ENCODE assay signal across 11 cellular contexts in genomic region chr1:26831546-26832248, GRCh38. TPM values are rescaled to one million over a fixed set of nuclear protein-coding genes. Genes with fewer than 3 reads are reported as not detected.
DNase-seq lines count a peak whose midpoint lies in the region; ATAC-seq and TF ChIP-seq lines count a peak whose summit lies in the region.
"Had no signal": no experiment of that assay in that cellular context is flagged by ENCODE, and none has a peak within 500 bp of the region (broad histone marks: within the 10 kb centered on the region; RNA-seq: fewer than 3 reads in every experiment).

No MANE protein-coding gene starts in this region.

- no peaks in the 10 kb centered on the region for H3K9me3 Mint-ChIP-seq in activated naive CD8-positive, alpha-beta T cell treated with anti-CD3 and anti-CD28 coated beads for 36 hours

- no peak overlapping the region for H4K8ac ChIP-seq in mesenchymal stem cell (ENCODE audit: low read length)

- no peak overlapping the region for H2BK120ac ChIP-seq in mesenchymal stem cell (ENCODE audit: low read depth, low read length)

- H2BK5ac ChIP-seq in mesenchymal stem cell (ENCODE audit: low read depth, low read length, poor library complexity, severe bottlenecking): no peak overlapping the region

- H2AFZ ChIP-seq in mesenchymal stem cell (ENCODE audit: low read depth, low read length): no peak overlapping the region

- peaks cover 67% of the 10 kb centered on the region for H3K4me1 ChIP-seq in BLaER1
- peaks cover 27% of the 10 kb centered on the region for H3K4me1 ChIP-seq in mesenchymal stem cell (ENCODE audit: control insufficient read depth, insufficient read depth, low read depth, low read length)
- peaks cover 31 to 34% of the 10 kb centered on the region in 2 donors for H3K4me1 ChIP-seq in thyroid gland

- no peak overlapping the region for H2AK5ac ChIP-seq in mesenchymal stem cell (ENCODE audit: low read length, severe bottlenecking)

- no peak for TF ChIP-seq POLR2A in thyroid gland (IDR thresholded peaks at IDR 0.05)

- peaks cover 71% of the 10 kb centered on the region for H3K36me3 ChIP-seq in BLaER1
- H3K36me3 ChIP-seq in mesenchymal stem cell (ENCODE audit: control insufficient read depth in 1 of 2, insufficient read depth in 2 of 2, low read depth in 1 of 2, low read length in 2 of 2): peaks cover 42 to 48% of the 10 kb centered on the region in 2 experiments
- peaks cover 33 to 36% of the 10 kb centered on the region in 2 donors for H3K36me3 ChIP-seq in thyroid gland

- H3K4me3 ChIP-seq in BLaER1 (no peak overlapping the region), mesenchymal stem cell (ENCODE audit: insufficient read depth in 1 of 2, low read depth in 1 of 2, low read length in 2 of 2) (no peak overlapping the region), thyroid gland (replicated peaks in 1 of 3) (no peak overlapping the region)
- H3K4me3 ChIP-seq: lung had no signal

- peaks cover 72% of the 10 kb centered on the region for H3K4me1 Mint-ChIP-seq in activated naive CD8-positive, alpha-beta T cell treated with anti-CD3 and anti-CD28 coated beads for 36 hours

- ATAC-seq in HG03159 (IDR thresholded peaks at IDR 0.05; ENCODE audit: unreplicated experiment): no peak
- no peak for ATAC-seq in HG03354 (IDR thresholded peaks at IDR 0.05; ENCODE audit: poor library complexity, severe bottlenecking, unreplicated experiment)
- ATAC-seq: sciatic nerve had no signal

- peak overlapping the region in 1 of 2 experiments; percentile 24 for H3K4ac ChIP-seq in mesenchymal stem cell (ENCODE audit: low read depth in 1 of 2, low read length in 2 of 2)

- H2BK15ac ChIP-seq in mesenchymal stem cell (ENCODE audit: low read depth, poor library complexity, severe bottlenecking): no peak overlapping the region

- peaks cover 58% of the 10 kb centered on the region for H3K36me3 Mint-ChIP-seq in activated naive CD8-positive, alpha-beta T cell treated with anti-CD3 and anti-CD28 coated beads for 36 hours

- H3K14ac ChIP-seq in mesenchymal stem cell (ENCODE audit: low read length in 2 of 2): peak overlapping the region in 1 of 2 experiments; percentile 18

- peaks cover 37% of the 10 kb centered on the region for H3K79me1 ChIP-seq in mesenchymal stem cell (replicated peaks; ENCODE audit: low read length, poor library complexity, severe bottlenecking)

- H3K27me3 Mint-ChIP-seq in activated naive CD8-positive, alpha-beta T cell treated with anti-CD3 and anti-CD28 coated beads for 36 hours: no peaks in the 10 kb centered on the region

- H3K18ac ChIP-seq in mesenchymal stem cell (ENCODE audit: low read depth in 1 of 2, low read length in 2 of 2): peak overlapping the region; percentile 37 to 42

- peak overlapping the region in 1 of 2 experiments; percentile 10 for H2BK12ac ChIP-seq in mesenchymal stem cell (ENCODE audit: low read length in 2 of 2)

- WGBS in mesenchymal stem cell: 47% methylated on average over 3 of the region's 3 CpGs
- 71% methylated on average over 3 of the region's 3 CpGs for WGBS in thyroid gland, 2 donors

- H3K23ac ChIP-seq in mesenchymal stem cell (ENCODE audit: low read length in 2 of 2): no peak overlapping the region

- peak overlapping the region; percentile 98 for H3K27ac Mint-ChIP-seq in activated naive CD8-positive, alpha-beta T cell treated with anti-CD3 and anti-CD28 coated beads for 36 hours

- H3K4me3 Mint-ChIP-seq in activated naive CD8-positive, alpha-beta T cell treated with anti-CD3 and anti-CD28 coated beads for 36 hours: no peak overlapping the region

- H3K27ac ChIP-seq in BLaER1 (0 out of 2 replicates have a peak overlapping the region, but pooled peaks have one; percentile 29), mesenchymal stem cell (ENCODE audit: low read length, poor library complexity, severe bottlenecking) (no peak overlapping the region), thyroid gland (no peak overlapping the region)

- H3K9ac ChIP-seq in BLaER1 (peak overlapping the region; percentile 25; the same call in 1 of the 2 replicates), mesenchymal stem cell (ENCODE audit: low read length) (no peak overlapping the region)

- TF ChIP-seq CTCF in thyroid gland (IDR thresholded peaks at IDR 0.05): no peak

- H4K91ac ChIP-seq in mesenchymal stem cell (ENCODE audit: low read length): no peak overlapping the region

- H4K20me1 ChIP-seq in BLaER1: peaks cover 61% of the 10 kb centered on the region

- H3K9me3 ChIP-seq in BLaER1: no peaks in the 10 kb centered on the region
- no peaks in the 10 kb centered on the region for H3K9me3 ChIP-seq in mesenchymal stem cell (ENCODE audit: control insufficient read depth, low read length)
- H3K9me3 ChIP-seq in thyroid gland: no peaks in the 10 kb centered on the region

- intact Hi-C loops in thyroid gland (cut with DNase I): no loop called here

- H3K4me2 ChIP-seq in BLaER1 (no peak overlapping the region; the same call in 1 of the 2 replicates), mesenchymal stem cell (ENCODE audit: low read length, poor library complexity, severe bottlenecking) (no peak overlapping the region)

- DNase-seq in HuH-7 (ENCODE audit: low spot score) (peak; percentile 72), mesenchymal stem cell (peak; percentile 85), thyroid gland (no peak), SHP77 treated with DMSO at 0.1 percent for 48 hours (lab: John Stamatoyannopoulos, UW) (no peak)
- DNase-seq in activated naive CD8-positive, alpha-beta T cell treated with anti-CD3 and anti-CD28 coated beads for 36 hours: no peak
- DNase-seq: DMS 273 treated with DMSO at 0.1 percent for 48 hours had no signal

- H3K27me3 ChIP-seq in BLaER1 (no peaks in the 10 kb centered on the region), mesenchymal stem cell (ENCODE audit: control insufficient read depth in 1 of 2, insufficient read depth in 1 of 2, low read length in 2 of 2) (no peaks in the 10 kb centered on the region), thyroid gland (no peaks in the 10 kb centered on the region)

RNA-seq across cellular contexts. Expression of gene ZDHHC18, which starts 5.2 kb away (rescaled TPM):
- total RNA-seq in activated naive CD8-positive, alpha-beta T cell treated with anti-CD3 and anti-CD28 coated beads for 36 hours: 10 to 100 TPM; 48.5 to 48.8 TPM
- polyA plus RNA-seq in mesenchymal stem cell (2013, experiment 1 of 2): 24.7 TPM
- polyA plus RNA-seq in mesenchymal stem cell (2013, experiment 2 of 2): 24.1 TPM
- total RNA-seq in thyroid gland: 10 to 100 TPM; 11.4 to 33.1 (median 21.4) TPM

RNA-seq across cellular contexts. Expression of gene SFN, which starts 31.3 kb away (rescaled TPM):
- total RNA-seq in activated naive CD8-positive, alpha-beta T cell treated with anti-CD3 and anti-CD28 coated beads for 36 hours: under 1 TPM in 1 of 2 experiments, not detected in 1; 0.43 TPM
- 0.03 TPM for polyA plus RNA-seq in mesenchymal stem cell (2013, experiment 1 of 2)
- not detected for polyA plus RNA-seq in mesenchymal stem cell (2013, experiment 2 of 2)
- total RNA-seq in thyroid gland: under 1 TPM in 3 of 4 donors, not detected in 1; 0.54 to 0.73 (median 0.54) TPM

RNA-seq across cellular contexts. Expression of gene PIGV, which starts 43.9 kb away (rescaled TPM):
- 10 to 100 TPM; 20.8 to 20.9 TPM for total RNA-seq in activated naive CD8-positive, alpha-beta T cell treated with anti-CD3 and anti-CD28 coated beads for 36 hours
- 8.1 TPM for polyA plus RNA-seq in mesenchymal stem cell (2013, experiment 1 of 2)
- polyA plus RNA-seq in mesenchymal stem cell (2013, experiment 2 of 2): 8.6 TPM
- 10 to 100 TPM; 20.5 to 39.4 (median 27.8) TPM for total RNA-seq in thyroid gland

RNA-seq across cellular contexts. Expression of gene GPN2, which starts 58.4 kb away (rescaled TPM):
- total RNA-seq in activated naive CD8-positive, alpha-beta T cell treated with anti-CD3 and anti-CD28 coated beads for 36 hours: 10 to 100 TPM; 64.1 to 65.0 TPM
- polyA plus RNA-seq in mesenchymal stem cell (2013, experiment 1 of 2): 21.8 TPM
- 21.8 TPM for polyA plus RNA-seq in mesenchymal stem cell (2013, experiment 2 of 2)
- 10 to 100 TPM; 14.3 to 18.8 (median 16.4) TPM for total RNA-seq in thyroid gland

Comparison
In these comparisons a context has a peak if more than half of its experiments do, and no peak if none do; other contexts are left out.
1. DNase-seq: peak in HuH-7 (single experiment) and mesenchymal stem cell (single experiment); none in activated naive CD8-positive, alpha-beta T cell treated with anti-CD3 and anti-CD28 coated beads for 36 hours (single experiment), thyroid gland (0 of 2) and SHP77 treated with DMSO at 0.1 percent for 48 hours (single experiment).